ENCODE assay signal across 22 cellular contexts in genomic region chr2:119257198-119257597, GRCh38. TPM values are rescaled to one million over a fixed set of nuclear protein-coding genes. Genes with fewer than 3 reads are reported as not detected.
"Had no signal": no experiment of that assay in that cellular context is flagged by ENCODE, and none has a peak within 500 bp of the region (broad histone marks: within the 10 kb centered on the region; RNA-seq: fewer than 3 reads in every experiment).

No MANE protein-coding gene starts in this region.

- FAIRE-seq: astrocyte, endothelial cell of umbilical vein, islet of Langerhans had no signal

- H3K4me3 ChIP-seq: adrenal gland, esophagus muscularis mucosa, gastroesophageal sphincter, psoas muscle, spleen, thoracic aorta, upper lobe of right lung had no signal

- DNase-seq: activated CD4-positive, alpha-beta T cell treated with anti-CD3 and anti-CD28 coated beads for 48 hours; activated CD4-positive, CD25-positive, alpha-beta regulatory T cell; activated CD8-positive, alpha-beta T cell treated with anti-CD3 and anti-CD28 coated beads for 36 hours; activated gamma-delta T cell; adrenal gland; effector CD8-positive, alpha-beta T cell; psoas muscle; spleen; stimulated activated CD4-positive, alpha-beta T cell treated with anti-CD3 and anti-CD28 coated beads, Interleukin-4, amount 100 ng/mL, for 4 hours; T-helper 1 cell; T-helper 9 cell; upper lobe of right lung had no signal

- H3K9me3 ChIP-seq: adrenal gland, esophagus muscularis mucosa, gastroesophageal sphincter, psoas muscle, spleen, thoracic aorta, upper lobe of right lung had no signal

- H3K4me1 ChIP-seq: spleen, upper lobe of right lung had no signal

- H3K36me3 ChIP-seq: adrenal gland, upper lobe of right lung had no signal

- H3K27ac ChIP-seq: esophagus muscularis mucosa, gastroesophageal sphincter, psoas muscle, thoracic aorta, upper lobe of right lung had no signal

- ATAC-seq: activated CD8-positive, alpha-beta T cell treated with anti-CD3 and anti-CD28 coated beads for 36 hours; activated naive CD4-positive, alpha-beta T cell treated with anti-CD3 and anti-CD28 coated beads, Interleukin-2, amount 50 U/mL, for 72 hours; gastroesophageal sphincter; psoas muscle; sciatic nerve; stimulated activated memory B cell treated with anti-CD40 and anti-IgM and Interleukin-4, amounts not matched to agents 10 μg/mL and 1 μg/mL and 100 μg/mL, for 72 hours; upper lobe of right lung had no signal

- H3K27me3 ChIP-seq: adrenal gland, esophagus muscularis mucosa, gastroesophageal sphincter, spleen, upper lobe of right lung had no signal

RNA-seq across cellular contexts. Expression of gene STEAP3, which starts 33.6 kb away (rescaled TPM):
- polyA plus RNA-seq: neural cell had no signal
